In the genomic region with DNA sequence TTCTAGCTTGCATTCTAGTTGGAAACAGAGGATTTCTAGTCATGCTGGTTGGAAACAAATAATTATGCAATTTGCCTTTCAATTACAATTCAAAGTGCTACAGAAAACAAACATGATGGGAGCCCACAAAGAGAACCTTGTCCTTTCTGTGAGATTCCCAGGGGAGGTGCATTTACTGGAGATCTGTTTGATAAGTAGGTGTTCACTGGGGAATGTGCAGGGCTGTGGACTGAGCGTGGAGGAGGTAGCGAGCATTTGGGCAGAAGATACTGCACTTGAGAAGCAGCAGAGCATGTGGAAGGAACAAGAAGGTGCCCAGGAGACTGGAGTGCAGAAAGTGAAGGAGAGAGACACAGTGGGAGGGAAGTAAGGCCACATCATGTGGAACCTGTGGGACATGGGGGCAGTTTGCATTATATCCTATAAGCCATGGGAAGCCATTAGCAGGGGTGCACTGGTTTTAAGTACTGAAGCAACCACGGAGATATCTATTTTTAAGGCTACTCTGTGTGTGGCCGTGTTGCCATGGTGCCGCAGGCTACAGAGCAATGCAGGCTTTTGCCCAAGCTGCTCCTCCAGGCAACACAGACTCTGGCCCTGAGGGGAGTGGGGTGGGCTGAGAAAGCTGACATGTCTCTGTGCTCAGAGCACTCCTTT, we compare ENCODE assay signal across 1 cellular context.
TF ChIP-seq lines count a peak whose summit lies in the region.

No MANE protein-coding gene starts in this region.

TF ChIP-seq in HepG2, 621 proteins besides CTCF, POLR2A, EP300 and RAD21 (continued from another document and continues in another):
- TF ChIP-seq, protein P1, sequence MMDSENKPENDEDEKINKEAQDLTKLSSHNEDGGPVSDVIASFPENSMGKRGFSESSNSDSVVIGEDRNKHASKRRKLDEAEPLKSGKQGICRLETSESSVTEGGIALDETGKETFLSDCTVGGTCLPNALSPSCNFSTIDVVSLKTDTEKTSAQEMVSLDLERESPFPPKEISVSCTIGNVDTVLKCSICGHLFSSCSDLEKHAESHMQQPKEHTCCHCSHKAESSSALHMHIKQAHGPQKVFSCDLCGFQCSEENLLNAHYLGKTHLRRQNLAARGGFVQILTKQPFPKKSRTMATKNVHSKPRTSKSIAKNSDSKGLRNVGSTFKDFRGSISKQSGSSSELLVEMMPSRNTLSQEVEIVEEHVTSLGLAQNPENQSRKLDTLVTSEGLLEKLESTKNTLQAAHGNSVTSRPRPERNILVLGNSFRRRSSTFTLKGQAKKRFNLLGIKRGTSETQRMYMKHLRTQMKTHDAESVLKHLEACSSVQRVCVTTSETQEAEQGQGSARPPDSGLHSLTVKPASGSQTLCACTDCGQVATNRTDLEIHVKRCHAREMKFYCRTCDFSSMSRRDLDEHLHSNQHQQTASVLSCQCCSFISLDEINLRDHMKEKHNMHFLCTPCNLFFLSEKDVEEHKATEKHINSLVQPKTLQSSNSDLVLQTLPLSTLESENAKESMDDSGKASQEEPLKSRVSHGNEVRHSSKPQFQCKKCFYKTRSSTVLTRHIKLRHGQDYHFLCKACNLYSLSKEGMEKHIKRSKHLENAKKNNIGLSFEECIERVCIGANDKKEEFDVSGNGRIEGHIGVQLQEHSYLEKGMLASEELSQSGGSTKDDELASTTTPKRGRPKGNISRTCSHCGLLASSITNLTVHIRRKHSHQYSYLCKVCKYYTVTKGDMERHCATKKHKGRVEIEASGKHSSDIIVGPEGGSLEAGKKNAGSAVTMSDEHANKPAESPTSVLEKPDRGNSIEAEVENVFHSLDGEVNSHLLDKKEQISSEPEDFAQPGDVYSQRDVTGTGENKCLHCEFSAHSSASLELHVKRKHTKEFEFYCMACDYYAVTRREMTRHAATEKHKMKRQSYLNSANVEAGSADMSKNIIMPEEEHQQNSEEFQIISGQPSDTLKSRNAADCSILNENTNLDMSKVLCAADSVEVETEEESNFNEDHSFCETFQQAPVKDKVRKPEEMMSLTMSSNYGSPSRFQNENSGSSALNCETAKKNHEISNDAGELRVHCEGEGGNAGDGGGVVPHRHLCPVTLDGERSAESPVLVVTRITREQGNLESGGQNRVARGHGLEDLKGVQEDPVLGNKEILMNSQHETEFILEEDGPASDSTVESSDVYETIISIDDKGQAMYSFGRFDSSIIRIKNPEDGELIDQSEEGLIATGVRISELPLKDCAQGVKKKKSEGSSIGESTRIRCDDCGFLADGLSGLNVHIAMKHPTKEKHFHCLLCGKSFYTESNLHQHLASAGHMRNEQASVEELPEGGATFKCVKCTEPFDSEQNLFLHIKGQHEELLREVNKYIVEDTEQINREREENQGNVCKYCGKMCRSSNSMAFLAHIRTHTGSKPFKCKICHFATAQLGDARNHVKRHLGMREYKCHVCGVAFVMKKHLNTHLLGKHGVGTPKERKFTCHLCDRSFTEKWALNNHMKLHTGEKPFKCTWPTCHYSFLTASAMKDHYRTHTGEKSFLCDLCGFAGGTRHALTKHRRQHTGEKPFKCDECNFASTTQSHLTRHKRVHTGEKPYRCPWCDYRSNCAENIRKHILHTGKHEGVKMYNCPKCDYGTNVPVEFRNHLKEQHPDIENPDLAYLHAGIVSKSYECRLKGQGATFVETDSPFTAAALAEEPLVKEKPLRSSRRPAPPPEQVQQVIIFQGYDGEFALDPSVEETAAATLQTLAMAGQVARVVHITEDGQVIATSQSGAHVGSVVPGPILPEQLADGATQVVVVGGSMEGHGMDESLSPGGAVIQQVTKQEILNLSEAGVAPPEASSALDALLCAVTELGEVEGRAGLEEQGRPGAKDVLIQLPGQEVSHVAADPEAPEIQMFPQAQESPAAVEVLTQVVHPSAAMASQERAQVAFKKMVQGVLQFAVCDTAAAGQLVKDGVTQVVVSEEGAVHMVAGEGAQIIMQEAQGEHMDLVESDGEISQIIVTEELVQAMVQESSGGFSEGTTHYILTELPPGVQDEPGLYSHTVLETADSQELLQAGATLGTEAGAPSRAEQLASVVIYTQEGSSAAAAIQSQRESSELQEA (CRISPR knock-in tag; IDR thresholded peaks at IDR 0.05; ENCODE audit: not compliant biosample characterization), result no peak
- TF ChIP-seq HHEX (CRISPR knock-in tag; IDR thresholded peaks at IDR 0.05) (no peak), PHF20 (CRISPR knock-in tag; IDR thresholded peaks at IDR 0.05) (no peak), MAFK (conservative IDR thresholded peaks at IDR 0.05 in 1 of 2, IDR thresholded peaks at IDR 0.05 in 1 of 2; ENCODE audit: low read length in 2 of 2) (no peak), HNRNPK (IDR thresholded peaks at IDR 0.05; ENCODE audit: low read depth, low read length, poor library complexity, severe bottlenecking) (no peak), KLF12 (CRISPR knock-in tag; IDR thresholded peaks at IDR 0.05; ENCODE audit: borderline replicate concordance) (no peak), NFE2L2 (IDR thresholded peaks at IDR 0.05; ENCODE audit: low read length) (no peak), ZNF430 (CRISPR knock-in tag; IDR thresholded peaks at IDR 0.05) (no peak), THYN1 (CRISPR knock-in tag; IDR thresholded peaks at IDR 0.05; ENCODE audit: borderline replicate concordance, low read depth) (no peak), ZBTB3 (CRISPR knock-in tag; IDR thresholded peaks at IDR 0.05; ENCODE audit: borderline replicate concordance, low read depth) (no peak), KLF13 (CRISPR knock-in tag; IDR thresholded peaks at IDR 0.05) (no peak), ZNF180 (CRISPR knock-in tag; IDR thresholded peaks at IDR 0.05; ENCODE audit: borderline replicate concordance, low read depth) (no peak), SIN3A (IDR thresholded peaks at IDR 0.05; ENCODE audit: borderline replicate concordance, low read depth, low read length) (0 out of 2 replicates have a peak, but pooled peaks have one; percentile 8), ZFYVE20 (CRISPR knock-in tag; IDR thresholded peaks at IDR 0.05; ENCODE audit: borderline replicate concordance, low read depth) (no peak), KDM2A (CRISPR knock-in tag; IDR thresholded peaks at IDR 0.05; ENCODE audit: borderline replicate concordance, low read depth) (peak; percentile 34; the same call in 1 of the 2 replicates)
- TF ChIP-seq, protein P2, sequence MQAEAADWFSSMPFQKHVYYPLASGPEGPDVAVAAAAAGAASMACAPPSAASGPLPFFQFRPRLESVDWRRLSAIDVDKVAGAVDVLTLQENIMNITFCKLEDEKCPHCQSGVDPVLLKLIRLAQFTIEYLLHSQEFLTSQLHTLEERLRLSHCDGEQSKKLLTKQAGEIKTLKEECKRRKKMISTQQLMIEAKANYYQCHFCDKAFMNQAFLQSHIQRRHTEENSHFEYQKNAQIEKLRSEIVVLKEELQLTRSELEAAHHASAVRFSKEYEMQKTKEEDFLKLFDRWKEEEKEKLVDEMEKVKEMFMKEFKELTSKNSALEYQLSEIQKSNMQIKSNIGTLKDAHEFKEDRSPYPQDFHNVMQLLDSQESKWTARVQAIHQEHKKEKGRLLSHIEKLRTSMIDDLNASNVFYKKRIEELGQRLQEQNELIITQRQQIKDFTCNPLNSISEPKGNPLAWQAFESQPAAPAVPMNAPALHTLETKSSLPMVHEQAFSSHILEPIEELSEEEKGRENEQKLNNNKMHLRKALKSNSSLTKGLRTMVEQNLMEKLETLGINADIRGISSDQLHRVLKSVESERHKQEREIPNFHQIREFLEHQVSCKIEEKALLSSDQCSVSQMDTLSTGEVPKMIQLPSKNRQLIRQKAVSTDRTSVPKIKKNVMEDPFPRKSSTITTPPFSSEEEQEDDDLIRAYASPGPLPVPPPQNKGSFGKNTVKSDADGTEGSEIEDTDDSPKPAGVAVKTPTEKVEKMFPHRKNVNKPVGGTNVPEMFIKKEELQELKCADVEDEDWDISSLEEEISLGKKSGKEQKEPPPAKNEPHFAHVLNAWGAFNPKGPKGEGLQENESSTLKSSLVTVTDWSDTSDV (CRISPR knock-in tag; IDR thresholded peaks at IDR 0.05), result no peak
- TF ChIP-seq, protein P3, sequence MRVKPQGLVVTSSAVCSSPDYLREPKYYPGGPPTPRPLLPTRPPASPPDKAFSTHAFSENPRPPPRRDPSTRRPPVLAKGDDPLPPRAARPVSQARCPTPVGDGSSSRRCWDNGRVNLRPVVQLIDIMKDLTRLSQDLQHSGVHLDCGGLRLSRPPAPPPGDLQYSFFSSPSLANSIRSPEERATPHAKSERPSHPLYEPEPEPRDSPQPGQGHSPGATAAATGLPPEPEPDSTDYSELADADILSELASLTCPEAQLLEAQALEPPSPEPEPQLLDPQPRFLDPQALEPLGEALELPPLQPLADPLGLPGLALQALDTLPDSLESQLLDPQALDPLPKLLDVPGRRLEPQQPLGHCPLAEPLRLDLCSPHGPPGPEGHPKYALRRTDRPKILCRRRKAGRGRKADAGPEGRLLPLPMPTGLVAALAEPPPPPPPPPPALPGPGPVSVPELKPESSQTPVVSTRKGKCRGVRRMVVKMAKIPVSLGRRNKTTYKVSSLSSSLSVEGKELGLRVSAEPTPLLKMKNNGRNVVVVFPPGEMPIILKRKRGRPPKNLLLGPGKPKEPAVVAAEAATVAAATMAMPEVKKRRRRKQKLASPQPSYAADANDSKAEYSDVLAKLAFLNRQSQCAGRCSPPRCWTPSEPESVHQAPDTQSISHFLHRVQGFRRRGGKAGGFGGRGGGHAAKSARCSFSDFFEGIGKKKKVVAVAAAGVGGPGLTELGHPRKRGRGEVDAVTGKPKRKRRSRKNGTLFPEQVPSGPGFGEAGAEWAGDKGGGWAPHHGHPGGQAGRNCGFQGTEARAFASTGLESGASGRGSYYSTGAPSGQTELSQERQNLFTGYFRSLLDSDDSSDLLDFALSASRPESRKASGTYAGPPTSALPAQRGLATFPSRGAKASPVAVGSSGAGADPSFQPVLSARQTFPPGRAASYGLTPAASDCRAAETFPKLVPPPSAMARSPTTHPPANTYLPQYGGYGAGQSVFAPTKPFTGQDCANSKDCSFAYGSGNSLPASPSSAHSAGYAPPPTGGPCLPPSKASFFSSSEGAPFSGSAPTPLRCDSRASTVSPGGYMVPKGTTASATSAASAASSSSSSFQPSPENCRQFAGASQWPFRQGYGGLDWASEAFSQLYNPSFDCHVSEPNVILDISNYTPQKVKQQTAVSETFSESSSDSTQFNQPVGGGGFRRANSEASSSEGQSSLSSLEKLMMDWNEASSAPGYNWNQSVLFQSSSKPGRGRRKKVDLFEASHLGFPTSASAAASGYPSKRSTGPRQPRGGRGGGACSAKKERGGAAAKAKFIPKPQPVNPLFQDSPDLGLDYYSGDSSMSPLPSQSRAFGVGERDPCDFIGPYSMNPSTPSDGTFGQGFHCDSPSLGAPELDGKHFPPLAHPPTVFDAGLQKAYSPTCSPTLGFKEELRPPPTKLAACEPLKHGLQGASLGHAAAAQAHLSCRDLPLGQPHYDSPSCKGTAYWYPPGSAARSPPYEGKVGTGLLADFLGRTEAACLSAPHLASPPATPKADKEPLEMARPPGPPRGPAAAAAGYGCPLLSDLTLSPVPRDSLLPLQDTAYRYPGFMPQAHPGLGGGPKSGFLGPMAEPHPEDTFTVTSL (CRISPR knock-in tag; IDR thresholded peaks at IDR 0.05; ENCODE audit: borderline replicate concordance), result peak; percentile 93
- TF ChIP-seq, protein P4, sequence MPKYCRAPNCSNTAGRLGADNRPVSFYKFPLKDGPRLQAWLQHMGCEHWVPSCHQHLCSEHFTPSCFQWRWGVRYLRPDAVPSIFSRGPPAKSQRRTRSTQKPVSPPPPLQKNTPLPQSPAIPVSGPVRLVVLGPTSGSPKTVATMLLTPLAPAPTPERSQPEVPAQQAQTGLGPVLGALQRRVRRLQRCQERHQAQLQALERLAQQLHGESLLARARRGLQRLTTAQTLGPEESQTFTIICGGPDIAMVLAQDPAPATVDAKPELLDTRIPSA (CRISPR knock-in tag; IDR thresholded peaks at IDR 0.05; ENCODE audit: borderline replicate concordance), result no peak
- TF ChIP-seq, protein P5, sequence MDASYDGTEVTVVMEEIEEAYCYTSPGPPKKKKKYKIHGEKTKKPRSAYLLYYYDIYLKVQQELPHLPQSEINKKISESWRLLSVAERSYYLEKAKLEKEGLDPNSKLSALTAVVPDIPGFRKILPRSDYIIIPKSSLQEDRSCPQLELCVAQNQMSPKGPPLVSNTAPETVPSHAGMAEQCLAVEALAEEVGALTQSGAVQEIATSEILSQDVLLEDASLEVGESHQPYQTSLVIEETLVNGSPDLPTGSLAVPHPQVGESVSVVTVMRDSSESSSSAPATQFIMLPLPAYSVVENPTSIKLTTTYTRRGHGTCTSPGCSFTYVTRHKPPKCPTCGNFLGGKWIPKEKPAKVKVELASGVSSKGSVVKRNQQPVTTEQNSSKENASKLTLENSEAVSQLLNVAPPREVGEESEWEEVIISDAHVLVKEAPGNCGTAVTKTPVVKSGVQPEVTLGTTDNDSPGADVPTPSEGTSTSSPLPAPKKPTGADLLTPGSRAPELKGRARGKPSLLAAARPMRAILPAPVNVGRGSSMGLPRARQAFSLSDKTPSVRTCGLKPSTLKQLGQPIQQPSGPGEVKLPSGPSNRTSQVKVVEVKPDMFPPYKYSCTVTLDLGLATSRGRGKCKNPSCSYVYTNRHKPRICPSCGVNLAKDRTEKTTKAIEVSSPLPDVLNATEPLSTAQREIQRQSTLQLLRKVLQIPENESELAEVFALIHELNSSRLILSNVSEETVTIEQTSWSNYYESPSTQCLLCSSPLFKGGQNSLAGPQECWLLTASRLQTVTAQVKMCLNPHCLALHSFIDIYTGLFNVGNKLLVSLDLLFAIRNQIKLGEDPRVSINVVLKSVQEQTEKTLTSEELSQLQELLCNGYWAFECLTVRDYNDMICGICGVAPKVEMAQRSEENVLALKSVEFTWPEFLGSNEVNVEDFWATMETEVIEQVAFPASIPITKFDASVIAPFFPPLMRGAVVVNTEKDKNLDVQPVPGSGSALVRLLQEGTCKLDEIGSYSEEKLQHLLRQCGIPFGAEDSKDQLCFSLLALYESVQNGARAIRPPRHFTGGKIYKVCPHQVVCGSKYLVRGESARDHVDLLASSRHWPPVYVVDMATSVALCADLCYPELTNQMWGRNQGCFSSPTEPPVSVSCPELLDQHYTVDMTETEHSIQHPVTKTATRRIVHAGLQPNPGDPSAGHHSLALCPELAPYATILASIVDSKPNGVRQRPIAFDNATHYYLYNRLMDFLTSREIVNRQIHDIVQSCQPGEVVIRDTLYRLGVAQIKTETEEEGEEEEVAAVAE (CRISPR knock-in tag; IDR thresholded peaks at IDR 0.05; ENCODE audit: borderline replicate concordance), result no peak; the same call in 1 of the 2 replicates
